In genomic region chr19:45885556-45886426, GRCh38 we compare ENCODE assay signal across 8 cellular contexts. TPM values are rescaled to one million over a fixed set of nuclear protein-coding genes. Genes with fewer than 3 reads are reported as not detected.
DNase-seq lines count a peak whose midpoint lies in the region; ATAC-seq and TF ChIP-seq lines count a peak whose summit lies in the region.

IRF2BP1 (minus strand) TSS chr19:45886141; CDS start chr19:45885774, 367 bp downstream.

- H3K36me3 ChIP-seq in psoas muscle (ENCODE audit: insufficient read depth in 1 of 2, low read depth in 1 of 2) (peaks cover 0 to 28% of the 10 kb centered on the region in 2 donors), urinary bladder (ENCODE audit: insufficient read depth) (no peaks in the 10 kb centered on the region)

- ATAC-seq in HG02870 (IDR thresholded peaks at IDR 0.05; ENCODE audit: unreplicated experiment) (peak; percentile 46), left ventricle myocardium superior (peak; percentile 88), psoas muscle (peak; percentile 83 to 89 (median 85))

- peak within 1 kb of the TSS; percentile 75 for H3K4me3 ChIP-seq in GM12875 (ENCODE audit: low read depth, low read length)
- peak within 1 kb of the TSS; percentile 87 for H3K4me3 ChIP-seq in psoas muscle
- peak within 1 kb of the TSS; percentile 87 for H3K4me3 ChIP-seq in urinary bladder (ENCODE audit: low read depth, low read length)

- H3K4me1 ChIP-seq in psoas muscle (peaks cover 29% of the 10 kb centered on the region), urinary bladder (ENCODE audit: insufficient read depth) (no peaks in the 10 kb centered on the region)

- H3K27me3 ChIP-seq in psoas muscle (ENCODE audit: insufficient read depth in 3 of 3, low read length in 2 of 3) = no peaks in the 10 kb centered on the region

- TF ChIP-seq CTCF in GM12875 (IDR thresholded peaks at IDR 0.05; ENCODE audit: borderline replicate concordance, insufficient read depth, low read depth, low read length) = no peak
- TF ChIP-seq CTCF in psoas muscle (IDR thresholded peaks at IDR 0.05) = no peak

- DNase-seq in NCI-H1930 (lab: John Stamatoyannopoulos, UW) = peak; percentile 94 to 95
- DNase-seq in T-helper 2 cell = peak; percentile 72 to 94 (median 86)
- DNase-seq in amygdala (lab: John Stamatoyannopoulos, UW) = peak; percentile 46 to 94 (median 86)
- DNase-seq in left ventricle myocardium superior = peak; percentile 95
- peak; percentile 91 to 95 for DNase-seq in psoas muscle

- intact Hi-C loops in left ventricle myocardium superior (cut with micrococcal nuclease) = no loop called here
- intact Hi-C loops in psoas muscle (cut with DNase I) = loop anchor here (2.0 to 5.0 kb wide), 2 partner anchors 21 to 112 kb away; partner anchors contain the start of genes CCDC61 (in 1 of the 2) and FOXA3 (in 1 of the 2)

- H3K9me3 ChIP-seq in psoas muscle = no peaks in the 10 kb centered on the region

- H3K27ac ChIP-seq in psoas muscle (peak within 1 kb of the TSS; percentile 86), urinary bladder (ENCODE audit: low read depth) (peak within 1 kb of the TSS; percentile 84)

- WGBS in psoas muscle, 3 donors = 0 to 1% (median 1%) methylated on average over 58 to 107 of the region's 107 CpGs
- WGBS in urinary bladder = under 1% methylated on average over 107 of the region's 107 CpGs

RNA-seq across cellular contexts. Expression of gene IRF2BP1, which starts in this region (rescaled TPM):
- total RNA-seq in left ventricle myocardium superior (22.3 TPM), psoas muscle (10 to 100 TPM; 16.2 to 25.4 (median 21.1) TPM), urinary bladder (18.2 TPM)
- polyA plus RNA-seq in psoas muscle (10 to 100 TPM; 12.6 to 17.6 (median 14.2) TPM), urinary bladder (30.2 TPM)

Comparison
In these comparisons a context has a peak if more than half of its experiments do, and no peak if none do; other contexts are left out.
1. Peak in every context shown above with its lines: DNase-seq, ATAC-seq, H3K4me3 ChIP-seq and H3K27ac ChIP-seq.